8 cellular contexts compared by ENCODE assay signal in genomic region chrX:47233333-47234113, GRCh38. TPM values are rescaled to one million over a fixed set of nuclear protein-coding genes. Genes with fewer than 3 reads are reported as not detected.
DNase-seq lines count a peak whose midpoint lies in the region; ATAC-seq and TF ChIP-seq lines count a peak whose summit lies in the region.

No MANE protein-coding gene starts in this region.

- no peaks in the 10 kb centered on the region for H3K9me3 ChIP-seq in esophagus squamous epithelium

- DNase-seq in DMS79 (lab: John Stamatoyannopoulos, UW) = peak; percentile 85
- peak; percentile 87 for DNase-seq in KG1 (lab: John Stamatoyannopoulos, UW)
- peak; percentile 93 to 94 for DNase-seq in activated T-cell treated with anti-CD3 and anti-CD28 coated beads, Interleukin-2, amount 50 U/mL, for 48 hours
- peak; percentile 82 for DNase-seq in esophagus squamous epithelium (lab: John Stamatoyannopoulos, UW)
- peak; percentile 94 for DNase-seq in myocyte (ENCODE audit: low read depth)
- DNase-seq in stimulated activated CD8-positive, alpha-beta memory T cell treated with anti-CD3 and anti-CD28 coated beads, Interleukin-7, amount 100 ng/mL, for 4 hours (ENCODE audit: low read depth in 2 of 2) = peak; percentile 94 to 96

- H3K4me3 ChIP-seq in esophagus squamous epithelium = peak overlapping the region; percentile 62 to 68 (median 64)

- peaks cover 0 to 27% (median 0%) of the 10 kb centered on the region in 3 donors for H3K4me1 ChIP-seq in esophagus squamous epithelium

- intact Hi-C loops in esophagus squamous epithelium (cut with DNase I) = no loop called here

- ATAC-seq in GM21737 (IDR thresholded peaks at IDR 0.05; ENCODE audit: unreplicated experiment) = peak; percentile 85

- H3K36me3 ChIP-seq in esophagus squamous epithelium = peaks cover 0 to 11% (median 0%) of the 10 kb centered on the region in 3 donors

- H3K27me3 ChIP-seq in esophagus squamous epithelium = no peaks in the 10 kb centered on the region

- H3K27ac ChIP-seq in esophagus squamous epithelium = peak overlapping the region; percentile 95 to 98 (median 97)

- no peak for TF ChIP-seq CTCF in esophagus squamous epithelium (IDR thresholded peaks at IDR 0.05)

- TF ChIP-seq POLR2A in esophagus squamous epithelium (IDR thresholded peaks at IDR 0.05) = peak in 1 of 4 donors; percentile 62

- 0 to 13% methylated on average over 10 to 40 of the region's 51 CpGs for WGBS in esophagus squamous epithelium, 2 donors

TF ChIP-seq in PFSK-1, 5 proteins besides CTCF, POLR2A, EP300 and RAD21:
- no peak for TF ChIP-seq REST (IDR thresholded peaks at IDR 0.05; ENCODE audit: insufficient read depth in 1 of 2, low read depth in 2 of 2, low read length in 2 of 2)
- TF ChIP-seq POLR2AphosphoS5 (IDR thresholded peaks at IDR 0.05; ENCODE audit: low read depth, low read length) = peak; percentile 65
- no peak; the same call in 1 of the 2 replicates for TF ChIP-seq SIN3A (IDR thresholded peaks at IDR 0.05; ENCODE audit: borderline replicate concordance, insufficient read depth, low read length)
- peak; percentile 70; the same call in 1 of the 2 replicates for TF ChIP-seq TAF1 (IDR thresholded peaks at IDR 0.05; ENCODE audit: borderline replicate concordance, insufficient read depth, low read length)
- TF ChIP-seq FOXP2 (optimal IDR thresholded peaks at IDR 0.05; ENCODE audit: borderline replicate concordance, extremely low read depth, extremely low read length, insufficient read depth) = no peak

RNA-seq across cellular contexts. Expression of gene USP11, which starts 0.7 kb away (rescaled TPM):
- 82.7 TPM for polyA plus RNA-seq in PFSK-1 (2012; ENCODE audit: insufficient read length, low read depth)
- total RNA-seq in esophagus squamous epithelium (10 to 100 TPM in 3 of 4 donors, 1 to 10 TPM in 1; 6.6 to 26.9 (median 21.3) TPM), myocyte (42.6 and 53.9 TPM in 2 replicates)
- polyA plus RNA-seq in myocyte (2012) = 81.3 TPM

RNA-seq across cellular contexts. Expression of gene CDK16, which starts 15.0 kb away (rescaled TPM):
- 247 TPM for polyA plus RNA-seq in PFSK-1 (2012; ENCODE audit: insufficient read length, low read depth)
- total RNA-seq in esophagus squamous epithelium (100 to 1,000 TPM in 2 of 4 donors, 10 to 100 TPM in 2; 78.1 to 115 (median 99.4) TPM), myocyte (146 and 151 TPM in 2 replicates)
- polyA plus RNA-seq in myocyte (2012) = 143 TPM

RNA-seq across cellular contexts. Expression of gene UBA1, which starts 39.9 kb away (rescaled TPM):
- polyA plus RNA-seq in PFSK-1 (2012; ENCODE audit: insufficient read length, low read depth) = 371 TPM
- total RNA-seq in esophagus squamous epithelium = 100 to 1,000 TPM; 126 to 238 (median 153) TPM
- 195 and 200 TPM in 2 replicates for total RNA-seq in myocyte
- 236 TPM for polyA plus RNA-seq in myocyte (2012)

Comparison
In these comparisons a context has a peak if more than half of its experiments do, and no peak if none do; other contexts are left out.
1. Peak in every context shown above with its lines: DNase-seq, ATAC-seq, H3K4me3 ChIP-seq and H3K27ac ChIP-seq.